14 cellular contexts compared by ENCODE assay signal in genomic region chr9:35760651-35761050, GRCh38. TPM values are rescaled to one million over a fixed set of nuclear protein-coding genes. Genes with fewer than 3 reads are reported as not detected.
DNase-seq lines count a peak whose midpoint lies in the region; ATAC-seq and TF ChIP-seq lines count a peak whose summit lies in the region.
"Had no signal": no experiment of that assay in that cellular context is flagged by ENCODE, and none has a peak within 500 bp of the region (broad histone marks: within the 10 kb centered on the region; RNA-seq: fewer than 3 reads in every experiment).

No MANE protein-coding gene starts in this region.

- H3K27me3 ChIP-seq in ascending aorta = no peaks in the 10 kb centered on the region

- intact Hi-C loops in ascending aorta (cut with DNase I) (no loop called here), left colon (cut with DNase I, micrococcal nuclease) (no loop called here)

- H3K4me3 ChIP-seq in ascending aorta = no peak overlapping the region
- H3K4me3 ChIP-seq: lung had no signal

- no peaks in the 10 kb centered on the region for H3K36me3 ChIP-seq in ascending aorta

- DNase-seq in A172 (ENCODE audit: low spot score) (peak; percentile 42), HT-29 (ENCODE audit: low spot score) (peak; percentile 84), ascending aorta (ENCODE audit: low spot score in 2 of 2) (peak in 1 of 2 donors; percentile 73), left colon (peak in 1 of 2 donors; percentile 69), HPDE6-E6E7 (ENCODE audit: extremely low spot score) (no peak), SKM-1 treated with dmso at 0.1 percent for 144 hours (lab: John Stamatoyannopoulos, UW; ENCODE audit: unreplicated experiment) (no peak)
- DNase-seq: cortex of kidney, glutamatergic neuron, NCI-H2171 treated with DMSO at 0.1 percent for 48 hours, RPMI8226 had no signal

- ATAC-seq in left colon = peak; percentile 18
- ATAC-seq in HG03457 (IDR thresholded peaks at IDR 0.05; ENCODE audit: unreplicated experiment) = no peak
- ATAC-seq in activated CD4-positive, CD25-positive, alpha-beta regulatory T cell treated with anti-CD3 and anti-CD28 coated beads, Interleukin-2, amount 50 U/mL, for 24 hours = no peak

- H3K4me1 ChIP-seq in ascending aorta = peaks cover 5 to 31% of the 10 kb centered on the region in 2 donors

- H3K27ac ChIP-seq in ascending aorta = peak overlapping the region; percentile 35 to 98

- TF ChIP-seq CTCF in ascending aorta (IDR thresholded peaks at IDR 0.05) = no peak

- H3K9me3 ChIP-seq in ascending aorta = no peaks in the 10 kb centered on the region

RNA-seq across cellular contexts. Expression of gene MSMP, which starts 6.6 kb away (rescaled TPM):
- not detected in 2 replicates for total RNA-seq in A172 (2014; rRNA removed; shearing (Covaris generic))
- total RNA-seq in HT-29 (2014; rRNA removed; shearing (Covaris generic)) = 0.28 TPM in 1 of 2 replicates, not detected in the other
- total RNA-seq in ascending aorta = not detected
- total RNA-seq in left colon = not detected
- total RNA-seq: temporal lobe had no signal

RNA-seq across cellular contexts. Expression of gene RGP1, which starts 11.6 kb away (rescaled TPM):
- 10.4 and 16.1 TPM in 2 replicates for total RNA-seq in A172 (2014; rRNA removed; shearing (Covaris generic))
- total RNA-seq in HT-29 (2014; rRNA removed; shearing (Covaris generic)) = 18.9 and 20.6 TPM in 2 replicates
- 24.8 TPM for total RNA-seq in ascending aorta
- total RNA-seq in left colon = 10 to 100 TPM; 54.8 to 56.3 TPM

RNA-seq across cellular contexts. Expression of gene GBA2, which starts 11.6 kb away (rescaled TPM):
- total RNA-seq in A172 (2014; rRNA removed; shearing (Covaris generic)) = 12.2 and 15.0 TPM in 2 replicates
- 74.6 and 84.9 TPM in 2 replicates for total RNA-seq in HT-29 (2014; rRNA removed; shearing (Covaris generic))
- total RNA-seq in ascending aorta (40.7 TPM), left colon (100 to 1,000 TPM; 179 to 186 TPM)

RNA-seq across cellular contexts. Expression of gene CREB3, which starts 28.2 kb away (rescaled TPM):
- 76.5 and 103 TPM in 2 replicates for total RNA-seq in A172 (2014; rRNA removed; shearing (Covaris generic))
- 42.4 and 44.5 TPM in 2 replicates for total RNA-seq in HT-29 (2014; rRNA removed; shearing (Covaris generic))
- total RNA-seq in ascending aorta (48.3 TPM), left colon (10 to 100 TPM; 40.2 to 40.6 TPM)

RNA-seq across cellular contexts. Expression of gene TLN1, which starts 28.7 kb away (rescaled TPM):
- 139 and 155 TPM in 2 replicates for total RNA-seq in A172 (2014; rRNA removed; shearing (Covaris generic))
- total RNA-seq in HT-29 (2014; rRNA removed; shearing (Covaris generic)) = 99.5 and 100.0 TPM in 2 replicates
- total RNA-seq in ascending aorta (735 TPM), left colon (100 to 1,000 TPM; 142 to 172 TPM)

Comparison
In these comparisons a context has a peak if more than half of its experiments do, and no peak if none do; other contexts are left out.
1. DNase-seq: peak in A172 (single experiment) and HT-29 (single experiment); none in HPDE6-E6E7 (single experiment) and SKM-1 treated with dmso at 0.1 percent for 144 hours (single experiment).